20 cellular contexts compared by ENCODE assay signal in the genomic region with DNA sequence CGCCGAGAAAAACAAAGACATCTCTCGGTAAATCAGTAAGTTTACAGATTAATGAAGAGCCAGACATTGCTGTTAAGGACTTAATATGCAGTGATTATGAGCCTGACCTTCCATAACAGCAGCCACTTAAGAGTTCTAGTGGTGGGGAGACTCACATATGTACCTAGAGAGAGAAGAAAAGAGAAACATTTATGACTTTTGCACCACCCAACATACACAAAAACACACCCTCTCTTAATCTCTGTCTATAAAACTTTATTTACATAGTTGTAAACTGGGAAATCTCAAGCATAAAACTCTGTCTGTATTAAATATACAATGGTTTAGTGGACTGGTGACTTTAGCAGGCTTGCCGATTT.
A peak's percentile ranks its signal among the peaks of the same experiment; 100 is the strongest.
DNase-seq lines count a peak whose midpoint lies in the region; ATAC-seq, FAIRE-seq and TF ChIP-seq lines count a peak whose summit lies in the region.
"Had no signal": no experiment of that assay in that cellular context is flagged by ENCODE, and none has a peak within 500 bp of the region (broad histone marks: within the 10 kb centered on the region; RNA-seq: fewer than 3 reads in every experiment).

No MANE protein-coding gene starts in this region.

- H3K27me3 Mint-ChIP-seq in astrocyte (ENCODE audit: low read depth, unreplicated experiment) = no peaks in the 10 kb centered on the region
- H3K27me3 Mint-ChIP-seq: B cell; CD4-positive, CD25-positive, alpha-beta regulatory T cell had no signal

- H3K9ac ChIP-seq in astrocyte (ENCODE audit: low read length) = no peak overlapping the region
- H3K9ac ChIP-seq in GM23248 = no peak overlapping the region

- H3K79me2 ChIP-seq in astrocyte (ENCODE audit: insufficient read depth, low read length) (no peaks in the 10 kb centered on the region), GM23248 (ENCODE audit: insufficient read depth) (no peaks in the 10 kb centered on the region)

- no peaks in the 10 kb centered on the region for H3K36me3 Mint-ChIP-seq in astrocyte (ENCODE audit: low read depth, unreplicated experiment)
- H3K36me3 Mint-ChIP-seq: CD4-positive, CD25-positive, alpha-beta regulatory T cell had no signal

- 67 to 77% methylated on average over 4 of the region's 4 CpGs for WGBS in GM23248 (ENCODE audit: low coverage in 1 of 2, low lambda C conversion rate in 2 of 2, missing lambda C conversion rate in 2 of 2), 2 experiments
- WGBS in ovary, 3 donors = 80 to 87% (median 84%) methylated on average over 4 of the region's 4 CpGs

- H3K9me3 ChIP-seq in HEK293 (ENCODE audit: control insufficient read depth, insufficient read depth, low read depth, low read length) (no peaks in the 10 kb centered on the region), astrocyte (ENCODE audit: insufficient read depth, low read depth, low read length) (no peaks in the 10 kb centered on the region), left lung (no peaks in the 10 kb centered on the region), GM23248 (ENCODE audit: low read depth) (no peaks in the 10 kb centered on the region), ovary (no peaks in the 10 kb centered on the region)
- H3K9me3 ChIP-seq: SJCRH30 had no signal

- peaks cover 7% of the 10 kb centered on the region for H3K4me1 Mint-ChIP-seq in astrocyte (ENCODE audit: low read depth, unreplicated experiment)
- H3K4me1 Mint-ChIP-seq: B cell; CD4-positive, CD25-positive, alpha-beta regulatory T cell had no signal

- intact Hi-C loops in left lung (cut with DNase I) (no loop called here), ovary (cut with DNase I) (no loop called here)

- no peaks in the 10 kb centered on the region for H3F3A ChIP-seq in GM23248 (ENCODE audit: insufficient read depth)

- no peaks in the 10 kb centered on the region for H3K9me2 ChIP-seq in GM23248 (ENCODE audit: insufficient read depth)

- H3K27ac ChIP-seq in HEK293 (ENCODE audit: extremely low read depth, low read depth, low read length) (no peak overlapping the region), astrocyte (ENCODE audit: low read depth, low read length) (no peak overlapping the region), left lung (no peak overlapping the region), GM23248 (no peak overlapping the region), brain microvascular endothelial cell (no peak overlapping the region), ovary (no peak overlapping the region)
- H3K27ac ChIP-seq: RWPE1, SJCRH30 had no signal

- peak overlapping the region; percentile 10 for H3K4me2 ChIP-seq in astrocyte (ENCODE audit: low read length)
- H3K4me2 ChIP-seq in GM23248 (ENCODE audit: unreplicated experiment) = no peak overlapping the region

- no peaks in the 10 kb centered on the region for H3K27me3 ChIP-seq in astrocyte (ENCODE audit: insufficient read depth, low read length)
- H3K27me3 ChIP-seq in left lung = no peaks in the 10 kb centered on the region
- no peaks in the 10 kb centered on the region for H3K27me3 ChIP-seq in GM23248 (replicated peaks; ENCODE audit: insufficient read depth)
- H3K27me3 ChIP-seq in brain microvascular endothelial cell (replicated peaks) = no peaks in the 10 kb centered on the region
- no peaks in the 10 kb centered on the region for H3K27me3 ChIP-seq in ovary
- H3K27me3 ChIP-seq: SJCRH30 had no signal

- H3K27ac Mint-ChIP-seq in astrocyte (ENCODE audit: unreplicated experiment) = no peak overlapping the region
- H3K27ac Mint-ChIP-seq: B cell, HFFc6 had no signal

- POLR2A ChIA-PET in HEK293 (lab: Yijun Ruan, JAX) = no interaction called here

- CTCF ChIA-PET in HEK293 (lab: Yijun Ruan, JAX) = no interaction called here

- no peak for TF ChIP-seq POLR2A in ovary (IDR thresholded peaks at IDR 0.05)

- H3K4me3 Mint-ChIP-seq in astrocyte (ENCODE audit: unreplicated experiment) = no peak overlapping the region
- H3K4me3 Mint-ChIP-seq: B cell; CD4-positive, CD25-positive, alpha-beta regulatory T cell; HFFc6 had no signal

- H4K20me1 ChIP-seq in astrocyte (ENCODE audit: insufficient read depth, low read length) (no peaks in the 10 kb centered on the region), GM23248 (ENCODE audit: insufficient read depth) (no peaks in the 10 kb centered on the region)

- no peak for TF ChIP-seq EP300 in ovary (IDR thresholded peaks at IDR 0.05)

- in situ Hi-C loops in GM23248 (cut with MboI) (no loop called here), brain microvascular endothelial cell (cut with HindIII; ENCODE audit: low pct_ligation_motif_present, low sequenced_read_pairs) (no loop called here)

- H3K4me3 ChIP-seq in HEK293 (ENCODE audit: low read depth, low read length) = no peak overlapping the region
- H3K4me3 ChIP-seq in astrocyte (ENCODE audit: insufficient read depth, low read depth, low read length) = no peak overlapping the region
- H3K4me3 ChIP-seq in left lung = no peak overlapping the region
- no peak overlapping the region for H3K4me3 ChIP-seq in GM23248
- no peak overlapping the region for H3K4me3 ChIP-seq in brain microvascular endothelial cell (ENCODE audit: low read depth, low read length)
- no peak overlapping the region for H3K4me3 ChIP-seq in ovary
- H3K4me3 ChIP-seq: SJCRH30 had no signal

- DNase-seq in astrocyte (ENCODE audit: low read depth) = no peak
- DNase-seq in left lung = no peak
- no peak for DNase-seq in GM23248
- no peak for DNase-seq in brain microvascular endothelial cell
- no peak for DNase-seq in ovary
- DNase-seq: CD4-positive, CD25-positive, alpha-beta regulatory T cell; DND-41; HFFc6; Kasumi-1; NCI-H1417; NCI-H187 treated with DMSO at 0.1 percent for 48 hours; NCI-H2171; NCI-H446 treated with DMSO at 0.1 percent for 48 hours; NCI-H774; SJCRH30 had no signal

- H2AFZ ChIP-seq in astrocyte (ENCODE audit: low read depth, low read length) (no peak overlapping the region), GM23248 (no peak overlapping the region)

- ATAC-seq in left lung = peak; percentile 24
- no peak for ATAC-seq in GM19023 (IDR thresholded peaks at IDR 0.05; ENCODE audit: unreplicated experiment)

- no peaks in the 10 kb centered on the region for H3K9me3 Mint-ChIP-seq in astrocyte (ENCODE audit: unreplicated experiment)

- H3K4me1 ChIP-seq in HEK293 (ENCODE audit: control insufficient read depth, insufficient read depth, low read length) (no peaks in the 10 kb centered on the region), astrocyte (ENCODE audit: insufficient read depth, low read length) (peaks cover 8% of the 10 kb centered on the region), left lung (no peaks in the 10 kb centered on the region), GM23248 (ENCODE audit: insufficient read depth) (no peaks in the 10 kb centered on the region), ovary (ENCODE audit: insufficient read depth) (no peaks in the 10 kb centered on the region)

- H3K36me3 ChIP-seq in HEK293 (ENCODE audit: control insufficient read depth in 2 of 2, insufficient read depth in 1 of 2, low read length in 2 of 2) (no peaks in the 10 kb centered on the region), astrocyte (ENCODE audit: insufficient read depth, low read length) (no peaks in the 10 kb centered on the region), left lung (no peaks in the 10 kb centered on the region), GM23248 (ENCODE audit: low read depth) (no peaks in the 10 kb centered on the region), brain microvascular endothelial cell (replicated peaks) (no peaks in the 10 kb centered on the region), ovary (no peaks in the 10 kb centered on the region)
- H3K36me3 ChIP-seq: SJCRH30 had no signal

- TF ChIP-seq CTCF in HEK293 (tag by site-specific recombination; IDR thresholded peaks at IDR 0.05) = no peak
- TF ChIP-seq CTCF in astrocyte (IDR thresholded peaks at IDR 0.05; ENCODE audit: insufficient read depth, low read depth, low read length) = no peak
- no peak for TF ChIP-seq CTCF in left lung (IDR thresholded peaks at IDR 0.05)
- no peak for TF ChIP-seq CTCF in brain microvascular endothelial cell (IDR thresholded peaks at IDR 0.05; ENCODE audit: low read depth, low read length, missing control alignments)
- TF ChIP-seq CTCF in ovary (IDR thresholded peaks at IDR 0.05) = no peak

- FAIRE-seq in astrocyte (lab: Jason Lieb, UNC) = no peak
- FAIRE-seq: G401.6 had no signal

TF ChIP-seq in HEK293, 187 proteins besides CTCF, POLR2A, EP300 and RAD21 (continues in another document):
- TF ChIP-seq PRDM4 (tag by site-specific recombination; IDR thresholded peaks at IDR 0.05) (peak; percentile 50), ZNF76 (tag by site-specific recombination; IDR thresholded peaks at IDR 0.05; ENCODE audit: borderline replicate concordance, low read depth) (no peak), ZBTB20 (tag by site-specific recombination; IDR thresholded peaks at IDR 0.05) (no peak), ZSCAN30 (tag by site-specific recombination; IDR thresholded peaks at IDR 0.05) (peak; percentile 94), TRIM28 (IDR thresholded peaks at IDR 0.05; ENCODE audit: borderline replicate concordance, low read length) (0 out of 2 replicates have a peak, but pooled peaks have one; percentile 30)
- TF ChIP-seq, protein P1, sequence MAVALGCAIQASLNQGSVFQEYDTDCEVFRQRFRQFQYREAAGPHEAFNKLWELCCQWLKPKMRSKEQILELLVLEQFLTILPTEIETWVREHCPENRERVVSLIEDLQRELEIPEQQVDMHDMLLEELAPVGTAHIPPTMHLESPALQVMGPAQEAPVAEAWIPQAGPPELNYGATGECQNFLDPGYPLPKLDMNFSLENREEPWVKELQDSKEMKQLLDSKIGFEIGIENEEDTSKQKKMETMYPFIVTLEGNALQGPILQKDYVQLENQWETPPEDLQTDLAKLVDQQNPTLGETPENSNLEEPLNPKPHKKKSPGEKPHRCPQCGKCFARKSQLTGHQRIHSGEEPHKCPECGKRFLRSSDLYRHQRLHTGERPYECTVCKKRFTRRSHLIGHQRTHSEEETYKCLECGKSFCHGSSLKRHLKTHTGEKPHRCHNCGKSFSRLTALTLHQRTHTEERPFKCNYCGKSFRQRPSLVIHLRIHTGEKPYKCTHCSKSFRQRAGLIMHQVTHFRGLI (tag by site-specific recombination; IDR thresholded peaks at IDR 0.05) = no peak
